Comparison of ENCODE assay signal across 10 cellular contexts in the genomic region with DNA sequence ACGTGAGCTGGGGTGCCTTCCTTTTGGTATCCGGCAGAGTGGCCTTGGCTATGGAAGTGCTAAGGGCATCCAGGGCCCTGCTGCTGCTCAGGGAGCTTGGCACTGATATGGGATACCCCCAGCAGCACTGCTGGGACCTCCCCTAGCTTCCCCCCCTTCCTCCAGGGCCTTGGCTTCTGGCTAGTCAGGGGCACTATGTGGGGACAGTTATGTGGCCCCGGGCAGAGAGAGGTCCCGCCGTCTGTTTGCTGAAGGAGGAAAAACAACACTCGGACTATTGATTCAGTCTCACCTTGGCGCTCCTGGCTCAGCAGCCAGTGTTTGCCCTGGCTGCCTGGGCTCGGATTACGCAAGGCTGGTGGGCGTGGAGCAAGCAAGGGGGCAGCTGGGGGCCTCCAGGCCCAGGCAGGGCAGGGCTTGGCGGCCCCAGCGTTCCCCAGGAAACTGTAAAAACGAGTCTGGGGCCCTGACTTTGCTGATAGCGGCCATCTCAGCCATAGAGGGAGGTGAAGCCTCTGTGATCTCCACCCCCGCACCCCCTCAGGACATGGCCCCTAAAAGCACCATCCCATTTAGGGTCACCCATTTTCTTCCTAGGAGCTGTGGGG. TPM values are rescaled to one million over a fixed set of nuclear protein-coding genes. Genes with fewer than 3 reads are reported as not detected.
DNase-seq lines count a peak whose midpoint lies in the region; ATAC-seq and TF ChIP-seq lines count a peak whose summit lies in the region.
"Had no signal": no experiment of that assay in that cellular context is flagged by ENCODE, and none has a peak within 500 bp of the region (broad histone marks: within the 10 kb centered on the region; RNA-seq: fewer than 3 reads in every experiment).

No MANE protein-coding gene starts in this region.

- H3K9me3 Mint-ChIP-seq in activated T-helper 2 cell treated with anti-CD3 and anti-CD28 coated beads, Interferon-gamma antibody, Interleukin-2, Interleukin-4, amounts not matched to agents 10 μg/mL and 5 μg/mL and 100 μg/mL, durations not matched to agents 14 hours and 24 hours and 36 hours, result no peaks in the 10 kb centered on the region

- TF ChIP-seq EP300 in upper lobe of left lung (IDR thresholded peaks at IDR 0.05), result no peak

- no peak overlapping the region for H3K4me3 ChIP-seq in cardiac muscle cell
- H3K4me3 ChIP-seq in upper lobe of left lung, result peak overlapping the region in 2 of 4 donors; percentile 93 to 94

- peaks cover 85% of the 10 kb centered on the region for H3K36me3 Mint-ChIP-seq in activated T-helper 2 cell treated with anti-CD3 and anti-CD28 coated beads, Interferon-gamma antibody, Interleukin-2, Interleukin-4, amounts not matched to agents 10 μg/mL and 5 μg/mL and 100 μg/mL, durations not matched to agents 14 hours and 24 hours and 36 hours (ENCODE audit: low read depth)

- ATAC-seq in left colon (peak; percentile 12), upper lobe of left lung (ENCODE audit: low FRiP score in 2 of 2) (peak in 1 of 2 donors; percentile 62), GM18502 (IDR thresholded peaks at IDR 0.05; ENCODE audit: poor library complexity, unreplicated experiment) (no peak), GM18907 (IDR thresholded peaks at IDR 0.05; ENCODE audit: unreplicated experiment) (no peak)

- TF ChIP-seq CTCF in cardiac muscle cell (IDR thresholded peaks at IDR 0.05; ENCODE audit: low read depth, low read length) (no peak), upper lobe of left lung (IDR thresholded peaks at IDR 0.05) (no peak)

- H3K4me1 ChIP-seq in cardiac muscle cell (ENCODE audit: low read depth), result peaks cover 31% of the 10 kb centered on the region
- H3K4me1 ChIP-seq in upper lobe of left lung, result peaks cover 37 to 50% (median 43%) of the 10 kb centered on the region in 4 donors

- H3K27ac ChIP-seq in cardiac muscle cell (peak overlapping the region; percentile 99), upper lobe of left lung (peak overlapping the region; percentile 97 to 99 (median 98))

- peak overlapping the region; percentile 93 for H3K4me3 Mint-ChIP-seq in activated T-helper 2 cell treated with anti-CD3 and anti-CD28 coated beads, Interferon-gamma antibody, Interleukin-2, Interleukin-4, amounts not matched to agents 10 μg/mL and 5 μg/mL and 100 μg/mL, durations not matched to agents 14 hours and 24 hours and 36 hours (ENCODE audit: low read depth)

- H3K27me3 ChIP-seq in cardiac muscle cell, result no peaks in the 10 kb centered on the region
- H3K27me3 ChIP-seq in upper lobe of left lung, result no peaks in the 10 kb centered on the region
- H3K27me3 ChIP-seq: adrenal gland had no signal

- H3K27me3 Mint-ChIP-seq in activated T-helper 2 cell treated with anti-CD3 and anti-CD28 coated beads, Interferon-gamma antibody, Interleukin-2, Interleukin-4, amounts not matched to agents 10 μg/mL and 5 μg/mL and 100 μg/mL, durations not matched to agents 14 hours and 24 hours and 36 hours (ENCODE audit: low read depth), result no peaks in the 10 kb centered on the region

- peaks cover 46% of the 10 kb centered on the region for H3K4me1 Mint-ChIP-seq in activated T-helper 2 cell treated with anti-CD3 and anti-CD28 coated beads, Interferon-gamma antibody, Interleukin-2, Interleukin-4, amounts not matched to agents 10 μg/mL and 5 μg/mL and 100 μg/mL, durations not matched to agents 14 hours and 24 hours and 36 hours (ENCODE audit: low read depth)

- WGBS in upper lobe of left lung, 2 donors, result 44 to 66% methylated on average over 2 to 15 of the region's 15 CpGs

- DNase-seq in cardiac muscle cell (ENCODE audit: low read depth in 1 of 2, low spot score in 1 of 2), result peak in 1 of 2 donors; percentile 54
- no peak for DNase-seq in cardiac septum (ENCODE audit: low spot score)
- DNase-seq in activated T-helper 2 cell treated with anti-CD3 and anti-CD28 coated beads, Interferon-gamma antibody, Interleukin-2, Interleukin-4, amounts not matched to agents 10 μg/mL and 5 μg/mL and 100 μg/mL, durations not matched to agents 14 hours and 24 hours and 36 hours (ENCODE audit: low spot score), result no peak
- DNase-seq in left colon, result no peak
- peak; percentile 77 to 88 for DNase-seq in upper lobe of left lung
- no peak for DNase-seq in NCI-H524 treated with DMSO at 0.1 percent for 48 hours (lab: John Stamatoyannopoulos, UW)
- DNase-seq: EL had no signal

- H3K36me3 ChIP-seq in cardiac muscle cell, result peaks cover 18% of the 10 kb centered on the region
- H3K36me3 ChIP-seq in upper lobe of left lung, result peaks cover 23 to 38% (median 36%) of the 10 kb centered on the region in 4 donors

- H3K9me3 ChIP-seq in cardiac muscle cell (ENCODE audit: low read depth), result no peaks in the 10 kb centered on the region
- no peaks in the 10 kb centered on the region for H3K9me3 ChIP-seq in upper lobe of left lung
- H3K9me3 ChIP-seq: adrenal gland had no signal

- peak overlapping the region; percentile 92 for H3K27ac Mint-ChIP-seq in activated T-helper 2 cell treated with anti-CD3 and anti-CD28 coated beads, Interferon-gamma antibody, Interleukin-2, Interleukin-4, amounts not matched to agents 10 μg/mL and 5 μg/mL and 100 μg/mL, durations not matched to agents 14 hours and 24 hours and 36 hours

- TF ChIP-seq POLR2A in upper lobe of left lung (IDR thresholded peaks at IDR 0.05), result no peak

- intact Hi-C loops in cardiac septum (cut with DNase I), result loop anchor here (5.0 kb wide), 1 partner anchor 157 kb away; a partner anchor contains a TSS
- intact Hi-C loops in activated T-helper 2 cell treated with anti-CD3 and anti-CD28 coated beads, Interferon-gamma antibody, Interleukin-2, Interleukin-4, amounts not matched to agents 10 μg/mL and 5 μg/mL and 100 μg/mL, durations not matched to agents 14 hours and 24 hours and 36 hours (cut with micrococcal nuclease), result loop anchor here (1.0 to 5.0 kb wide), 4 partner anchors 12 to 227 kb away; no protein-coding TSS in a partner anchor
- intact Hi-C loops in left colon (cut with DNase I, micrococcal nuclease), result loop anchor here in 1 of 2 donors (10.0 kb wide), 1 partner anchor 159 kb away; a partner anchor contains a TSS

RNA-seq across cellular contexts. Expression of a gene that starts 5.7 kb away (rescaled TPM):
- total RNA-seq in cardiac muscle cell (66.3 and 79.6 TPM in 2 replicates), cardiac septum (43.9 TPM), left colon (100 to 1,000 TPM in 1 of 2 donors, 10 to 100 TPM in 1; 74.0 to 101 TPM), upper lobe of left lung (100 to 1,000 TPM in 4 of 6 donors, 10 to 100 TPM in 2; 59.0 to 150 (median 108) TPM)
- 57.7 and 69.3 TPM in 2 replicates for polyA plus RNA-seq in cardiac muscle cell
- total RNA-seq in activated T-helper 2 cell treated with anti-CD3 and anti-CD28 coated beads, Interferon-gamma antibody, Interleukin-2, Interleukin-4, amounts not matched to agents 10 μg/mL and 5 μg/mL and 100 μg/mL, durations not matched to agents 14 hours and 24 hours and 36 hours, result 564 and 570 TPM in 2 replicates

RNA-seq across cellular contexts. Expression of a gene that starts 10.2 kb away (rescaled TPM):
- 13.3 and 19.8 TPM in 2 replicates for total RNA-seq in cardiac muscle cell
- 5.4 and 12.7 TPM in 2 replicates for polyA plus RNA-seq in cardiac muscle cell
- total RNA-seq in cardiac septum, result 16.2 TPM
- total RNA-seq in activated T-helper 2 cell treated with anti-CD3 and anti-CD28 coated beads, Interferon-gamma antibody, Interleukin-2, Interleukin-4, amounts not matched to agents 10 μg/mL and 5 μg/mL and 100 μg/mL, durations not matched to agents 14 hours and 24 hours and 36 hours, result 51.9 and 55.8 TPM in 2 replicates
- 1 to 10 TPM; 5.1 to 10.0 TPM for total RNA-seq in left colon
- 100 to 1,000 TPM in 2 of 6 donors, 10 to 100 TPM in 4; 33.4 to 144 (median 68.3) TPM for total RNA-seq in upper lobe of left lung

RNA-seq across cellular contexts. Expression of a gene that starts 29.0 kb away (rescaled TPM):
- total RNA-seq in cardiac muscle cell, result 31.9 and 53.0 TPM in 2 replicates
- polyA plus RNA-seq in cardiac muscle cell, result 54.3 and 66.3 TPM in 2 replicates
- total RNA-seq in cardiac septum, result 73.3 TPM
- total RNA-seq in activated T-helper 2 cell treated with anti-CD3 and anti-CD28 coated beads, Interferon-gamma antibody, Interleukin-2, Interleukin-4, amounts not matched to agents 10 μg/mL and 5 μg/mL and 100 μg/mL, durations not matched to agents 14 hours and 24 hours and 36 hours, result 200 and 201 TPM in 2 replicates
- total RNA-seq in left colon, result 10 to 100 TPM; 48.4 to 63.7 TPM
- 100 to 1,000 TPM in 2 of 6 donors, 10 to 100 TPM in 4; 36.8 to 219 (median 90.1) TPM for total RNA-seq in upper lobe of left lung

RNA-seq across cellular contexts. Expression of a gene that starts 58.2 kb away (rescaled TPM):
- total RNA-seq in cardiac muscle cell (31.2 and 32.5 TPM in 2 replicates), cardiac septum (11.8 TPM), left colon (10 to 100 TPM; 17.3 to 17.5 TPM), upper lobe of left lung (10 to 100 TPM in 5 of 6 donors, 1 to 10 TPM in 1; 5.0 to 19.3 (median 12.5) TPM)
- 22.5 and 24.9 TPM in 2 replicates for polyA plus RNA-seq in cardiac muscle cell
- 38.6 and 43.0 TPM in 2 replicates for total RNA-seq in activated T-helper 2 cell treated with anti-CD3 and anti-CD28 coated beads, Interferon-gamma antibody, Interleukin-2, Interleukin-4, amounts not matched to agents 10 μg/mL and 5 μg/mL and 100 μg/mL, durations not matched to agents 14 hours and 24 hours and 36 hours

Comparison
In these comparisons a context has a peak if more than half of its experiments do, and no peak if none do; other contexts are left out.
1. DNase-seq: peak in upper lobe of left lung (2 of 2); none in cardiac septum (single experiment), activated T-helper 2 cell treated with anti-CD3 and anti-CD28 coated beads, Interferon-gamma antibody, Interleukin-2, Interleukin-4, amounts not matched to agents 10 μg/mL and 5 μg/mL and 100 μg/mL, durations not matched to agents 14 hours and 24 hours and 36 hours (single experiment), left colon (0 of 2) and NCI-H524 treated with DMSO at 0.1 percent for 48 hours (single experiment).